15 cellular contexts compared by ENCODE assay signal in the genomic region with DNA sequence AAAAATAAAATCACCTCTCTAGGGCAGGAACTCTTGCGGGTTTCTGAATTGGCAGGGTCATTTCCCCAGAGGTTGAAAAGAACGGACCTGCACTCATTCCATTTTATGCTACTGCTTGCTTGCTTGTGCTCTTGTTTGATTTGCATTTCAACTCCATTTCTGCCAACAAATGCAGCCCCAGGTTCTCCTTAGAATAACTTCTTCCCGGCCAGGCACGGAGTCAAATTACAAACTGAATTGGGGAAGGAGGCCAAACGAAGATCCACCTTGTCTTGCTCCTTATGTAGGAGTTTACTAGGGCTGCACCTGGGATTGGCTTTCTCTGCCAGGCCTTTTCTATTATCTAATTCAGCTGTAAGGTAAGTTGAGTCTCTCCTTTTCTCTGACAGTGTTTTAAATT.
A peak's percentile ranks its signal among the peaks of the same experiment; 100 is the strongest.
DNase-seq lines count a peak whose midpoint lies in the region; ATAC-seq and TF ChIP-seq lines count a peak whose summit lies in the region.
"Had no signal": no experiment of that assay in that cellular context is flagged by ENCODE, and none has a peak within 500 bp of the region (broad histone marks: within the 10 kb centered on the region; RNA-seq: fewer than 3 reads in every experiment).

No MANE protein-coding gene starts in this region.

- no peak for DNase-seq in SK-N-SH
- DNase-seq in brain microvascular endothelial cell = no peak
- DNase-seq in iPS-NIHi7 (ENCODE audit: extremely low spot score) = peak; percentile 23
- no peak for DNase-seq in tibial artery
- DNase-seq in effector CD8-positive, alpha-beta T cell (lab: John Stamatoyannopoulos, UW) = no peak
- DNase-seq in KG1 (lab: John Stamatoyannopoulos, UW) = no peak
- DNase-seq in SJCRH30 = no peak
- DNase-seq: activated B cell treated with CpG ODN at 0.5 μM for 24 hours; activated CD8-positive, alpha-beta memory T cell treated with anti-CD3 and anti-CD28 coated beads, Interleukin-2, amount 50 U/mL, for 4 hours; NCI-H2081; ovary; stimulated activated CD4-positive, alpha-beta T cell treated with anti-CD3 and anti-CD28 coated beads, Interleukin-12 subunit alpha, Interleukin-12 subunit beta, amount 100 ng/mL, for 4 hours had no signal

- H3K27ac ChIP-seq in SK-N-SH (ENCODE audit: low read depth in 2 of 2, low read length in 1 of 2) (peak overlapping the region in 1 of 2 experiments; percentile 17; a peak in 1 of 4 replicates), brain microvascular endothelial cell (peak overlapping the region; percentile 77), tibial artery (peak overlapping the region; percentile 25 to 36), SJCRH30 (no peak overlapping the region)
- H3K27ac ChIP-seq: ovary had no signal

- intact Hi-C loops in tibial artery (cut with DNase I; ENCODE audit: low total_unique reads) = no loop called here

- no peaks in the 10 kb centered on the region for H3K27me3 ChIP-seq in SK-N-SH (ENCODE audit: insufficient read depth)
- no peaks in the 10 kb centered on the region for H3K27me3 ChIP-seq in brain microvascular endothelial cell (replicated peaks)
- no peaks in the 10 kb centered on the region for H3K27me3 ChIP-seq in tibial artery
- H3K27me3 ChIP-seq in SJCRH30 = no peaks in the 10 kb centered on the region
- H3K27me3 ChIP-seq: ovary had no signal

- WGBS in SK-N-SH (ENCODE audit: low lambda C conversion rate) = 87% methylated on average over 5 of the region's 5 CpGs

- H3K4me3 ChIP-seq in SK-N-SH (ENCODE audit: low read depth in 2 of 2, low read length in 1 of 2) = no peak overlapping the region
- no peak overlapping the region for H3K4me3 ChIP-seq in brain microvascular endothelial cell (ENCODE audit: low read depth, low read length)
- H3K4me3 ChIP-seq in tibial artery = no peak overlapping the region
- H3K4me3 ChIP-seq in SJCRH30 = no peak overlapping the region
- H3K4me3 ChIP-seq: A549, ovary had no signal

- no peak for TF ChIP-seq EP300 in SK-N-SH (IDR thresholded peaks at IDR 0.05; ENCODE audit: borderline replicate concordance in 1 of 2, low read depth in 1 of 2, low read length in 1 of 2)

- H3K9me2 ChIP-seq in SK-N-SH = no peaks in the 10 kb centered on the region

- POLR2A ChIA-PET in SK-N-SH (lab: Yijun Ruan, JAX) = interaction anchor here (1.1 kb wide), 1 partner anchor 65 kb away, joined by 3 read pairs; no protein-coding TSS in a partner anchor

- peak overlapping the region; percentile 11; the same call in 1 of the 2 replicates for H2AFZ ChIP-seq in SK-N-SH (ENCODE audit: low read depth)

- peaks cover 4% of the 10 kb centered on the region for H3F3A ChIP-seq in SK-N-SH (replicated peaks; ENCODE audit: insufficient read depth)

- no peak for ATAC-seq in SK-N-SH treated with all-trans-retinoic acid at 6 μM for 48 hours
- ATAC-seq: A549, HCT116 had no signal

- H3K4me1 ChIP-seq in SK-N-SH (ENCODE audit: control insufficient read depth in 1 of 2, insufficient read depth in 2 of 2, low read depth in 1 of 2, low read length in 1 of 2) = peaks cover 10 to 15% of the 10 kb centered on the region in 2 experiments; a peak in 3 of 4 replicates
- peaks cover 0 to 35% (median 6%) of the 10 kb centered on the region in 4 donors for H3K4me1 ChIP-seq in tibial artery
- H3K4me1 ChIP-seq in SJCRH30 = peaks cover 2% of the 10 kb centered on the region

- no peak overlapping the region for H3K4me2 ChIP-seq in SK-N-SH

- no peaks in the 10 kb centered on the region for H4K20me1 ChIP-seq in SK-N-SH (ENCODE audit: insufficient read depth)

- H3K36me3 ChIP-seq in SK-N-SH (replicated peaks in 1 of 2; ENCODE audit: control insufficient read depth in 1 of 2, insufficient read depth in 2 of 2, low read length in 1 of 2) = no peaks in the 10 kb centered on the region
- no peaks in the 10 kb centered on the region for H3K36me3 ChIP-seq in brain microvascular endothelial cell (replicated peaks)
- no peaks in the 10 kb centered on the region for H3K36me3 ChIP-seq in tibial artery
- no peaks in the 10 kb centered on the region for H3K36me3 ChIP-seq in SJCRH30
- H3K36me3 ChIP-seq: ovary had no signal

- in situ Hi-C loops in brain microvascular endothelial cell (cut with HindIII; ENCODE audit: low pct_ligation_motif_present, low sequenced_read_pairs) = no loop called here

- no peak overlapping the region for H3K9ac ChIP-seq in SK-N-SH

- TF ChIP-seq CTCF in SK-N-SH (IDR thresholded peaks at IDR 0.05) (no peak), brain microvascular endothelial cell (IDR thresholded peaks at IDR 0.05; ENCODE audit: low read depth, low read length, missing control alignments) (no peak), tibial artery (IDR thresholded peaks at IDR 0.05) (no peak)

- CTCF ChIA-PET in SK-N-SH (lab: Yijun Ruan, JAX) = interaction anchor here (0.8 to 1.4 kb wide), 2 partner anchors 25 to 190 kb away, joined by 3 to 4 read pairs; no protein-coding TSS in a partner anchor

- no peaks in the 10 kb centered on the region for H3K9me3 ChIP-seq in SK-N-SH
- H3K9me3 ChIP-seq in tibial artery = no peaks in the 10 kb centered on the region
- H3K9me3 ChIP-seq in SJCRH30 (replicated peaks) = no peaks in the 10 kb centered on the region
- H3K9me3 ChIP-seq: A549, ovary had no signal

- no peak for TF ChIP-seq RAD21 in SK-N-SH (IDR thresholded peaks at IDR 0.05; ENCODE audit: low read length)

- no peaks in the 10 kb centered on the region for H3K79me2 ChIP-seq in SK-N-SH (ENCODE audit: insufficient read depth)

TF ChIP-seq in SK-N-SH, 30 proteins besides CTCF, POLR2A, EP300 and RAD21 (continues in another document):
- TF ChIP-seq, protein P1, sequence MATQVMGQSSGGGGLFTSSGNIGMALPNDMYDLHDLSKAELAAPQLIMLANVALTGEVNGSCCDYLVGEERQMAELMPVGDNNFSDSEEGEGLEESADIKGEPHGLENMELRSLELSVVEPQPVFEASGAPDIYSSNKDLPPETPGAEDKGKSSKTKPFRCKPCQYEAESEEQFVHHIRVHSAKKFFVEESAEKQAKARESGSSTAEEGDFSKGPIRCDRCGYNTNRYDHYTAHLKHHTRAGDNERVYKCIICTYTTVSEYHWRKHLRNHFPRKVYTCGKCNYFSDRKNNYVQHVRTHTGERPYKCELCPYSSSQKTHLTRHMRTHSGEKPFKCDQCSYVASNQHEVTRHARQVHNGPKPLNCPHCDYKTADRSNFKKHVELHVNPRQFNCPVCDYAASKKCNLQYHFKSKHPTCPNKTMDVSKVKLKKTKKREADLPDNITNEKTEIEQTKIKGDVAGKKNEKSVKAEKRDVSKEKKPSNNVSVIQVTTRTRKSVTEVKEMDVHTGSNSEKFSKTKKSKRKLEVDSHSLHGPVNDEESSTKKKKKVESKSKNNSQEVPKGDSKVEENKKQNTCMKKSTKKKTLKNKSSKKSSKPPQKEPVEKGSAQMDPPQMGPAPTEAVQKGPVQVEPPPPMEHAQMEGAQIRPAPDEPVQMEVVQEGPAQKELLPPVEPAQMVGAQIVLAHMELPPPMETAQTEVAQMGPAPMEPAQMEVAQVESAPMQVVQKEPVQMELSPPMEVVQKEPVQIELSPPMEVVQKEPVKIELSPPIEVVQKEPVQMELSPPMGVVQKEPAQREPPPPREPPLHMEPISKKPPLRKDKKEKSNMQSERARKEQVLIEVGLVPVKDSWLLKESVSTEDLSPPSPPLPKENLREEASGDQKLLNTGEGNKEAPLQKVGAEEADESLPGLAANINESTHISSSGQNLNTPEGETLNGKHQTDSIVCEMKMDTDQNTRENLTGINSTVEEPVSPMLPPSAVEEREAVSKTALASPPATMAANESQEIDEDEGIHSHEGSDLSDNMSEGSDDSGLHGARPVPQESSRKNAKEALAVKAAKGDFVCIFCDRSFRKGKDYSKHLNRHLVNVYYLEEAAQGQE (IDR thresholded peaks at IDR 0.05; ENCODE audit: low read depth, low read length) = no peak

TF ChIP-seq in SK-N-SH treated with all-trans-retinoic acid at 6 μM for 48 hours, 23 proteins besides CTCF, POLR2A, EP300 and RAD21 (continues in another document):
- TF ChIP-seq ZNF565 (CRISPR knock-in tag; conservative IDR thresholded peaks at IDR 0.05; ENCODE audit: low read depth) (no peak), TCF4 (CRISPR knock-in tag; IDR thresholded peaks at IDR 0.05; ENCODE audit: borderline replicate concordance) (no peak), OSR1 (CRISPR knock-in tag; IDR thresholded peaks at IDR 0.05) (no peak), ARNTL (CRISPR knock-in tag; IDR thresholded peaks at IDR 0.05; ENCODE audit: borderline replicate concordance, low read depth) (no peak), ZFP30 (CRISPR knock-in tag; IDR thresholded peaks at IDR 0.05) (no peak), ZNF70 (CRISPR knock-in tag; IDR thresholded peaks at IDR 0.05) (no peak), ZC3H10 (CRISPR knock-in tag; IDR thresholded peaks at IDR 0.05) (no peak), SNAI2 (CRISPR knock-in tag; IDR thresholded peaks at IDR 0.05) (no peak), TOX (CRISPR knock-in tag; IDR thresholded peaks at IDR 0.05; ENCODE audit: borderline replicate concordance) (no peak), ESRRG (CRISPR knock-in tag; IDR thresholded peaks at IDR 0.05) (no peak), ISL1 (CRISPR knock-in tag; IDR thresholded peaks at IDR 0.05) (no peak)
- TF ChIP-seq, protein P2, sequence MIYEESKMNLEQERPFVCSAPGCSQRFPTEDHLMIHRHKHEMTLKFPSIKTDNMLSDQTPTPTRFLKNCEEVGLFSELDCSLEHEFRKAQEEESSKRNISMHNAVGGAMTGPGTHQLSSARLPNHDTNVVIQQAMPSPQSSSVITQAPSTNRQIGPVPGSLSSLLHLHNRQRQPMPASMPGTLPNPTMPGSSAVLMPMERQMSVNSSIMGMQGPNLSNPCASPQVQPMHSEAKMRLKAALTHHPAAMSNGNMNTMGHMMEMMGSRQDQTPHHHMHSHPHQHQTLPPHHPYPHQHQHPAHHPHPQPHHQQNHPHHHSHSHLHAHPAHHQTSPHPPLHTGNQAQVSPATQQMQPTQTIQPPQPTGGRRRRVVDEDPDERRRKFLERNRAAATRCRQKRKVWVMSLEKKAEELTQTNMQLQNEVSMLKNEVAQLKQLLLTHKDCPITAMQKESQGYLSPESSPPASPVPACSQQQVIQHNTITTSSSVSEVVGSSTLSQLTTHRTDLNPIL (CRISPR knock-in tag; IDR thresholded peaks at IDR 0.05; ENCODE audit: low read depth) = no peak
